In the genomic region with DNA sequence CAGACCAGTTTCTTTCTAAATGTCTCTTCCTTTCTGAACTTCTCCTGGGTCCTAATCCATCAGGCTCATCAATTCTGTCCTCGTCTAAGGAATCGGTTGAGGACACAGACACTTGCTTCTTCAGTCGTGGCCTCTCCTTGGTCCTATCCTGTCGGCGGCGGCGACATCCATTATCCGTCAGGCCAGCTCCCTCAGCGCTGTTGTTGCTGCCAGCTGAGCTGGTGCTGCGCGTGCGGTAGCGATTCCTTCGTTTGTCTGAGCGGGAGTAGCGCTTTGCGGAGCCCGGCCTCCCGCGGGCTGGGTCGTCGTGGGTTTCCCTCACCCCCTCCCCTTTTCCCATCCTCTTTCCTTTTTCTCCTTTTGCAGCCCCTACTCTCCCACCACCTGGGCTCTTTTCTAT, we compare ENCODE assay signal across 28 cellular contexts.
"Had no signal": no experiment of that assay in that cellular context is flagged by ENCODE, and none has a peak within 500 bp of the region (broad histone marks: within the 10 kb centered on the region; RNA-seq: fewer than 3 reads in every experiment).

No MANE protein-coding gene starts in this region.

- ATAC-seq: foreskin keratinocyte; gastroesophageal sphincter; heart left ventricle; left cardiac atrium; left lung; mucosa of descending colon; natural killer cell treated with Interleukin-12 subunit alpha and Interleukin-12 subunit beta and Interleukin-15 and Interleukin-18, amount 100 ng/mL, for 72 hours; psoas muscle; right cardiac atrium; stimulated activated effector memory CD8-positive, alpha-beta T cell treated with anti-CD3 and anti-CD28 coated beads, Interleukin-12 subunit alpha, Interleukin-12 subunit beta, amount 100 ng/mL, for 72 hours; stimulated activated naive CD8-positive, alpha-beta T cell treated with anti-CD3 and anti-CD28 coated beads, Interleukin-15, Interleukin-2, amounts not matched to agents 100 U/mL and 50 U/mL, for 24 hours had no signal

- H3K27ac Mint-ChIP-seq: dendritic cell treated with granulocyte-macrophage colony-stimulating factor and Interleukin-4, amounts not matched to agents 40 ng/mL and 50 ng/mL, for 4 days; endodermal cell; mesothelial cell of epicardium; stimulated activated effector memory CD8-positive, alpha-beta T cell treated with anti-CD3 and anti-CD28 coated beads, Interleukin-12 subunit alpha, Interleukin-12 subunit beta, amount 100 ng/mL, for 72 hours; type B pancreatic cell had no signal

- H3K27me3 ChIP-seq: colonic mucosa, esophagus muscularis mucosa, foreskin keratinocyte, gastroesophageal sphincter, heart left ventricle, hepatocyte, left lung, sigmoid colon, testis, tibial artery had no signal

- H3K4me1 ChIP-seq: colonic mucosa, parathyroid adenoma had no signal

- H3K9me3 Mint-ChIP-seq: dendritic cell treated with granulocyte-macrophage colony-stimulating factor and Interleukin-4, amounts not matched to agents 40 ng/mL and 50 ng/mL, for 4 days; endodermal cell; mesothelial cell of epicardium; naive B cell; natural killer cell treated with Interleukin-12 subunit alpha and Interleukin-12 subunit beta and Interleukin-15 and Interleukin-18, amount 100 ng/mL, for 72 hours; stimulated activated effector memory CD8-positive, alpha-beta T cell treated with anti-CD3 and anti-CD28 coated beads, Interleukin-12 subunit alpha, Interleukin-12 subunit beta, amount 100 ng/mL, for 72 hours; type B pancreatic cell had no signal

- H3K4me3 ChIP-seq: colonic mucosa, esophagus muscularis mucosa, gastroesophageal sphincter, heart left ventricle, hepatocyte, left lung, mucosa of descending colon, psoas muscle, sigmoid colon, testis, tibial artery had no signal

- DNase-seq: colonic mucosa; effector CD8-positive, alpha-beta T cell; endodermal cell; foreskin keratinocyte; heart left ventricle; left cardiac atrium; mesenchymal stem cell; naive B cell; psoas muscle; right cardiac atrium; sigmoid colon; stimulated activated CD4-positive, alpha-beta T cell treated with anti-CD3 and anti-CD28 coated beads, Interleukin-2, amount 100 ng/mL, for 24 hours; stimulated activated CD4-positive, alpha-beta T cell treated with anti-CD3 and anti-CD28 coated beads, Interleukin-4, amount 100 ng/mL, for 24 hours; stimulated activated naive CD8-positive, alpha-beta T cell treated with anti-CD3 and anti-CD28 coated beads, Interleukin-15, Interleukin-2, amounts not matched to agents 100 U/mL and 50 U/mL, for 24 hours; substantia nigra; testis; tibial artery had no signal

- H3K4me3 Mint-ChIP-seq: dendritic cell treated with granulocyte-macrophage colony-stimulating factor and Interleukin-4, amounts not matched to agents 40 ng/mL and 50 ng/mL, for 4 days; endodermal cell; mesothelial cell of epicardium; natural killer cell treated with Interleukin-12 subunit alpha and Interleukin-12 subunit beta and Interleukin-15 and Interleukin-18, amount 100 ng/mL, for 72 hours; stimulated activated effector memory CD8-positive, alpha-beta T cell treated with anti-CD3 and anti-CD28 coated beads, Interleukin-12 subunit alpha, Interleukin-12 subunit beta, amount 100 ng/mL, for 72 hours; type B pancreatic cell had no signal

- H3K9me3 ChIP-seq: colonic mucosa, esophagus muscularis mucosa, gastroesophageal sphincter, heart left ventricle, left lung, mucosa of descending colon, psoas muscle, sigmoid colon, testis, tibial artery had no signal

- H3K27ac ChIP-seq: colonic mucosa, esophagus muscularis mucosa, foreskin keratinocyte, gastroesophageal sphincter, heart left ventricle, hepatocyte, left lung, parathyroid adenoma, psoas muscle, sigmoid colon, testis, tibial artery had no signal

- H3K27me3 Mint-ChIP-seq: dendritic cell treated with granulocyte-macrophage colony-stimulating factor and Interleukin-4, amounts not matched to agents 40 ng/mL and 50 ng/mL, for 4 days; naive B cell; natural killer cell treated with Interleukin-12 subunit alpha and Interleukin-12 subunit beta and Interleukin-15 and Interleukin-18, amount 100 ng/mL, for 72 hours; type B pancreatic cell had no signal
